9 cellular contexts compared by ENCODE assay signal in genomic region chr18:5890606-5891360, GRCh38. TPM values are rescaled to one million over a fixed set of nuclear protein-coding genes. Genes with fewer than 3 reads are reported as not detected.
DNase-seq lines count a peak whose midpoint lies in the region; ATAC-seq and TF ChIP-seq lines count a peak whose summit lies in the region.
"Had no signal": no experiment of that assay in that cellular context is flagged by ENCODE, and none has a peak within 500 bp of the region (broad histone marks: within the 10 kb centered on the region; RNA-seq: fewer than 3 reads in every experiment).

No MANE protein-coding gene starts in this region.

- H3K4me3 ChIP-seq in esophagus muscularis mucosa (peak overlapping the region; percentile 52 to 64 (median 56)), vagina (peak overlapping the region; percentile 40 to 54)

- peak; percentile 28 to 71 (median 52) for TF ChIP-seq CTCF in esophagus muscularis mucosa (IDR thresholded peaks at IDR 0.05)
- TF ChIP-seq CTCF in nephron (IDR thresholded peaks at IDR 0.05; ENCODE audit: unreplicated experiment in 3 of 3): peak; percentile 61 to 74 (median 63)
- TF ChIP-seq CTCF in vagina (IDR thresholded peaks at IDR 0.05): no peak

- H3K27me3 Mint-ChIP-seq in nephron (ENCODE audit: low read depth): peaks cover 55% of the 10 kb centered on the region

- H3K4me1 Mint-ChIP-seq in nephron: peaks cover 21% of the 10 kb centered on the region

- peaks cover 9% of the 10 kb centered on the region for H3K36me3 Mint-ChIP-seq in nephron (ENCODE audit: low read depth)

- DNase-seq in NCI-H2081 (lab: John Stamatoyannopoulos, UW) (peak; percentile 58 to 70), NCI-H2081 treated with DMSO at 0.1 percent for 48 hours (lab: John Stamatoyannopoulos, UW) (no peak), esophagus muscularis mucosa (ENCODE audit: extremely low spot score) (no peak), vagina (ENCODE audit: extremely low spot score in 2 of 2) (no peak), cerebellar nuclear complex (lab: John Stamatoyannopoulos, UW) (no peak)

- TF ChIP-seq POLR2A in esophagus muscularis mucosa (IDR thresholded peaks at IDR 0.05; ENCODE audit: low read depth) (no peak), vagina (IDR thresholded peaks at IDR 0.05) (no peak)

- H3K4me3 Mint-ChIP-seq in nephron: peak overlapping the region in 1 of 3 experiments; percentile 66
- H3K4me3 Mint-ChIP-seq: T-helper 1 cell treated with Interleukin-12 subunit alpha and Interleukin-12 subunit beta and Interleukin-4 antibody, amounts not matched to agents 30 μg/mL and 1 μg/mL, for 36 hours had no signal

- H3K27ac ChIP-seq in esophagus muscularis mucosa (replicated peaks in 1 of 4) (no peak overlapping the region), vagina (no peak overlapping the region)

- no peak for TF ChIP-seq EP300 in esophagus muscularis mucosa (IDR thresholded peaks at IDR 0.05)

- H3K9me3 ChIP-seq in esophagus muscularis mucosa (no peaks in the 10 kb centered on the region), vagina (no peaks in the 10 kb centered on the region)

- H3K27me3 ChIP-seq in esophagus muscularis mucosa (peaks cover 0 to 71% (median 37%) of the 10 kb centered on the region in 4 donors), vagina (peaks cover 5% of the 10 kb centered on the region)

- H3K4me1 ChIP-seq in esophagus muscularis mucosa (peaks cover 9 to 33% (median 30%) of the 10 kb centered on the region in 4 donors), vagina (peaks cover 10% of the 10 kb centered on the region)

- intact Hi-C loops in esophagus muscularis mucosa (cut with DNase I) (no loop called here), vagina (cut with DNase I) (no loop called here)

- no peaks in the 10 kb centered on the region for H3K36me3 ChIP-seq in esophagus muscularis mucosa
- no peaks in the 10 kb centered on the region for H3K36me3 ChIP-seq in vagina

- ATAC-seq in HG02870 (IDR thresholded peaks at IDR 0.05; ENCODE audit: unreplicated experiment) (peak; percentile 68), SK-N-SH treated with all-trans-retinoic acid at 6 μM for 48 hours (peak; percentile 87)

- H3K9me3 Mint-ChIP-seq in nephron: no peaks in the 10 kb centered on the region
- H3K9me3 Mint-ChIP-seq: T-helper 1 cell treated with Interleukin-12 subunit alpha and Interleukin-12 subunit beta and Interleukin-4 antibody, amounts not matched to agents 30 μg/mL and 1 μg/mL, for 36 hours had no signal

- 48% methylated on average over 5 of the region's 108 CpGs for WGBS in esophagus muscularis mucosa

- H3K27ac Mint-ChIP-seq in nephron: no peak overlapping the region
- H3K27ac Mint-ChIP-seq: T-helper 1 cell treated with Interleukin-12 subunit alpha and Interleukin-12 subunit beta and Interleukin-4 antibody, amounts not matched to agents 30 μg/mL and 1 μg/mL, for 36 hours had no signal

TF ChIP-seq in SK-N-SH treated with all-trans-retinoic acid at 6 μM for 48 hours, 23 proteins besides CTCF, POLR2A, EP300 and RAD21:
- 0 out of 2 replicates have a peak, but pooled peaks have one; percentile 47 for TF ChIP-seq ZFP3 (CRISPR knock-in tag; IDR thresholded peaks at IDR 0.05)
- TF ChIP-seq PATZ1 (CRISPR knock-in tag; IDR thresholded peaks at IDR 0.05; ENCODE audit: borderline replicate concordance): no peak

RNA-seq across cellular contexts. Expression of gene TMEM200C, which starts 4.5 kb away (rescaled TPM):
- under 1 TPM; under 0.01 to 0.92 (median 0.36) TPM for total RNA-seq in esophagus muscularis mucosa
- total RNA-seq in vagina: under 0.01 TPM

Comparison
In these comparisons a context has a peak if more than half of its experiments do, and no peak if none do; other contexts are left out.
1. DNase-seq: peak in NCI-H2081 (2 of 2); none in NCI-H2081 treated with DMSO at 0.1 percent for 48 hours (single experiment), esophagus muscularis mucosa (single experiment), vagina (0 of 2) and cerebellar nuclear complex (0 of 2).
2. CTCF ChIP-seq: peak in esophagus muscularis mucosa (3 of 3) and nephron (3 of 3); none in vagina (0 of 3).